In genomic region chr16:22207715-22208360, GRCh38 we compare ENCODE assay signal across 9 cellular contexts. TPM values are rescaled to one million over a fixed set of nuclear protein-coding genes. Genes with fewer than 3 reads are reported as not detected.
A peak's percentile ranks its signal among the peaks of the same experiment; 100 is the strongest.
DNase-seq lines count a peak whose midpoint lies in the region; ATAC-seq and TF ChIP-seq lines count a peak whose summit lies in the region.
"Had no signal": no experiment of that assay in that cellular context is flagged by ENCODE, and none has a peak within 500 bp of the region (broad histone marks: within the 10 kb centered on the region; RNA-seq: fewer than 3 reads in every experiment).

No MANE protein-coding gene starts in this region.

- POLR2A ChIA-PET in PC-3 (lab: Charles Lee; ENCODE audit: unreplicated experiment) = no interaction called here

- H3K4me1 ChIP-seq in DND-41 (ENCODE audit: insufficient read depth, low read length) = peaks cover 17% of the 10 kb centered on the region
- peaks cover 28% of the 10 kb centered on the region for H3K4me1 ChIP-seq in PC-3 (ENCODE audit: insufficient read depth, low read length)

- H3F3A ChIP-seq in PC-3 (ENCODE audit: low read length, unreplicated experiment) = no peaks in the 10 kb centered on the region

- H3K9me3 ChIP-seq in DND-41 (ENCODE audit: insufficient read depth, low read length, severe bottlenecking) (no peaks in the 10 kb centered on the region), PC-3 (ENCODE audit: low read length) (no peaks in the 10 kb centered on the region)

- H3K9ac ChIP-seq in DND-41 (ENCODE audit: low read depth, low read length) (peak overlapping the region; percentile 72), PC-3 (ENCODE audit: low read length) (peak overlapping the region; percentile 94)

- H3K27ac ChIP-seq in DND-41 (ENCODE audit: low read length) = peak overlapping the region; percentile 63; the same call in 1 of the 2 replicates
- no peak overlapping the region for H3K27ac ChIP-seq in PC-3 (ENCODE audit: low read length)

- DNase-seq in DND-41 = no peak
- no peak for DNase-seq in PC-3
- no peak for DNase-seq in epithelial cell of esophagus (ENCODE audit: low read depth)
- no peak for DNase-seq in progenitor cell of endocrine pancreas (ENCODE audit: low spot score, unreplicated experiment)
- DNase-seq in NCI-H2107 treated with DMSO at 0.1 percent for 48 hours (lab: John Stamatoyannopoulos, UW; ENCODE audit: unreplicated experiment) = no peak
- no peak for DNase-seq in germinal center (ENCODE audit: low spot score)
- no peak for DNase-seq in NCI-H524 treated with DMSO at 0.1 percent for 48 hours (lab: John Stamatoyannopoulos, UW)
- DNase-seq: NCI-H1930 had no signal

- no peaks in the 10 kb centered on the region for H3K9me2 ChIP-seq in PC-3 (replicated peaks; ENCODE audit: low read length)

- peak overlapping the region; percentile 82 for H3K4me3 Mint-ChIP-seq in progenitor cell of endocrine pancreas (ENCODE audit: low read depth)

- peaks cover 44% of the 10 kb centered on the region for H3K79me2 ChIP-seq in DND-41 (ENCODE audit: insufficient read depth, low read length)
- H3K79me2 ChIP-seq in PC-3 (ENCODE audit: low read length) = peaks cover 64% of the 10 kb centered on the region

- TF ChIP-seq CTCF in DND-41 (IDR thresholded peaks at IDR 0.05; ENCODE audit: borderline replicate concordance, extremely low read depth, low read length, poor library complexity, severe bottlenecking) = no peak
- no peak for TF ChIP-seq CTCF in PC-3 (conservative IDR thresholded peaks at IDR 0.05; ENCODE audit: low read depth, low read length)
- no peak for TF ChIP-seq CTCF in epithelial cell of esophagus (IDR thresholded peaks at IDR 0.05; ENCODE audit: insufficient read depth, low read depth, low read length, missing control alignments)
- no peak for TF ChIP-seq CTCF in progenitor cell of endocrine pancreas (IDR thresholded peaks at IDR 0.05; ENCODE audit: unreplicated experiment)

- peaks cover 8% of the 10 kb centered on the region for H3K4me1 Mint-ChIP-seq in progenitor cell of endocrine pancreas (ENCODE audit: low read depth)

- peaks cover 6% of the 10 kb centered on the region for H3K36me3 ChIP-seq in DND-41 (ENCODE audit: insufficient read depth, low read length)
- no peaks in the 10 kb centered on the region for H3K36me3 ChIP-seq in PC-3 (ENCODE audit: low read depth, low read length)

- peaks cover 13% of the 10 kb centered on the region; the same call in 1 of the 2 replicates for H4K20me1 ChIP-seq in DND-41 (ENCODE audit: insufficient read depth, low read length)
- H4K20me1 ChIP-seq in PC-3 (ENCODE audit: low read length) = peaks cover 16% of the 10 kb centered on the region

- BruUV-seq in PC-3 (replicated peaks; lab: Mats Ljungman, UMichigan) = no TSS peak

- H3K4me3 ChIP-seq in DND-41 (ENCODE audit: low read depth in 1 of 2, low read length in 2 of 2) = peak overlapping the region; percentile 82 to 92; a peak in 3 of 4 replicates
- H3K4me3 ChIP-seq in PC-3 (ENCODE audit: low read length) = peak overlapping the region; percentile 92
- peak overlapping the region; percentile 79 for H3K4me3 ChIP-seq in epithelial cell of esophagus (ENCODE audit: low read length)

- H3K27me3 Mint-ChIP-seq in progenitor cell of endocrine pancreas = peaks cover 4% of the 10 kb centered on the region

- no peak overlapping the region for H3K27ac Mint-ChIP-seq in progenitor cell of endocrine pancreas

- intact Hi-C loops in PC-3 (cut with micrococcal nuclease) = no loop called here

- no peaks in the 10 kb centered on the region for H3K9me3 Mint-ChIP-seq in progenitor cell of endocrine pancreas (ENCODE audit: low read depth)

- H3K4me2 ChIP-seq in DND-41 (ENCODE audit: insufficient read depth, low read length) (peak overlapping the region; percentile 85), PC-3 (ENCODE audit: low read length) (peak overlapping the region; percentile 87)

- H3K27me3 ChIP-seq in DND-41 (ENCODE audit: insufficient read depth, low read length, poor library complexity) = no peaks in the 10 kb centered on the region
- H3K27me3 ChIP-seq in PC-3 (ENCODE audit: low read length) = no peaks in the 10 kb centered on the region

- CTCF ChIA-PET in PC-3 (lab: Charles Lee) = no interaction called here

- H3K36me3 Mint-ChIP-seq in progenitor cell of endocrine pancreas (ENCODE audit: insufficient read depth) = peaks cover 3% of the 10 kb centered on the region

- H2AFZ ChIP-seq in DND-41 (ENCODE audit: low read depth, low read length) (no peak overlapping the region), PC-3 (ENCODE audit: low read length) (no peak overlapping the region)

- ATAC-seq in DND-41 (ENCODE audit: insufficient read depth, low read depth) (no peak), PC-3 (no peak), GM21529 (IDR thresholded peaks at IDR 0.05; ENCODE audit: unreplicated experiment) (no peak)

RNA-seq across cellular contexts. Expression of gene EEF2K, which starts 1.8 kb away (rescaled TPM):
- total RNA-seq in PC-3 (2014; rRNA removed) (9.1 and 15.0 TPM in 2 replicates), progenitor cell of endocrine pancreas (15.4 TPM in 2 replicates)

RNA-seq across cellular contexts. Expression of gene SDR42E2, which starts 45.5 kb away (rescaled TPM):
- total RNA-seq in PC-3 (2014; rRNA removed) (not detected in 2 replicates), progenitor cell of endocrine pancreas (not detected in 2 replicates)
